In genomic region chr4:9238461-9238860, GRCh38 we compare ENCODE assay signal across 6 cellular contexts. TPM values are rescaled to one million over a fixed set of nuclear protein-coding genes. Genes with fewer than 3 reads are reported as not detected.
"Had no signal": no experiment of that assay in that cellular context is flagged by ENCODE, and none has a peak within 500 bp of the region (broad histone marks: within the 10 kb centered on the region; RNA-seq: fewer than 3 reads in every experiment).

No MANE protein-coding gene starts in this region.

RNA-seq across cellular contexts. Expression of gene USP17L15, which starts 4.3 kb away (rescaled TPM):
- total RNA-seq: activated CD8-positive, alpha-beta memory T cell treated with anti-CD3 and anti-CD28 coated beads, Interleukin-2, amount 10 ng/mL, durations not matched to agents 7 days and 5 days; activated naive CD4-positive, alpha-beta T cell treated with anti-CD3 and anti-CD28 coated beads, Interleukin-2, amount 50 U/mL, for 72 hours; gastroesophageal sphincter; T-helper 2 cell treated with Interferon-gamma antibody and Interleukin-4, amounts not matched to agents 100 ng/mL and 5 ng/mL, for 36 hours; vagina had no signal
- polyA plus RNA-seq: neural cell had no signal

RNA-seq across cellular contexts. Expression of gene USP17L17, which starts 5.2 kb away (rescaled TPM):
- total RNA-seq: activated CD8-positive, alpha-beta memory T cell treated with anti-CD3 and anti-CD28 coated beads, Interleukin-2, amount 10 ng/mL, durations not matched to agents 7 days and 5 days; activated naive CD4-positive, alpha-beta T cell treated with anti-CD3 and anti-CD28 coated beads, Interleukin-2, amount 50 U/mL, for 72 hours; gastroesophageal sphincter; T-helper 2 cell treated with Interferon-gamma antibody and Interleukin-4, amounts not matched to agents 100 ng/mL and 5 ng/mL, for 36 hours; vagina had no signal
- polyA plus RNA-seq: neural cell had no signal

RNA-seq across cellular contexts. Expression of gene USP17L18, which starts 10.0 kb away (rescaled TPM):
- total RNA-seq: activated CD8-positive, alpha-beta memory T cell treated with anti-CD3 and anti-CD28 coated beads, Interleukin-2, amount 10 ng/mL, durations not matched to agents 7 days and 5 days; activated naive CD4-positive, alpha-beta T cell treated with anti-CD3 and anti-CD28 coated beads, Interleukin-2, amount 50 U/mL, for 72 hours; gastroesophageal sphincter; T-helper 2 cell treated with Interferon-gamma antibody and Interleukin-4, amounts not matched to agents 100 ng/mL and 5 ng/mL, for 36 hours; vagina had no signal
- polyA plus RNA-seq: neural cell had no signal

RNA-seq across cellular contexts. Expression of gene USP17L13, which starts 13.8 kb away (rescaled TPM):
- total RNA-seq: activated CD8-positive, alpha-beta memory T cell treated with anti-CD3 and anti-CD28 coated beads, Interleukin-2, amount 10 ng/mL, durations not matched to agents 7 days and 5 days; activated naive CD4-positive, alpha-beta T cell treated with anti-CD3 and anti-CD28 coated beads, Interleukin-2, amount 50 U/mL, for 72 hours; gastroesophageal sphincter; T-helper 2 cell treated with Interferon-gamma antibody and Interleukin-4, amounts not matched to agents 100 ng/mL and 5 ng/mL, for 36 hours; vagina had no signal
- polyA plus RNA-seq: neural cell had no signal

RNA-seq across cellular contexts. Expression of gene USP17L19, which starts 14.7 kb away (rescaled TPM):
- total RNA-seq: activated CD8-positive, alpha-beta memory T cell treated with anti-CD3 and anti-CD28 coated beads, Interleukin-2, amount 10 ng/mL, durations not matched to agents 7 days and 5 days; activated naive CD4-positive, alpha-beta T cell treated with anti-CD3 and anti-CD28 coated beads, Interleukin-2, amount 50 U/mL, for 72 hours; gastroesophageal sphincter; T-helper 2 cell treated with Interferon-gamma antibody and Interleukin-4, amounts not matched to agents 100 ng/mL and 5 ng/mL, for 36 hours; vagina had no signal
- polyA plus RNA-seq: neural cell had no signal
